13 cellular contexts compared by ENCODE assay signal in the genomic region with DNA sequence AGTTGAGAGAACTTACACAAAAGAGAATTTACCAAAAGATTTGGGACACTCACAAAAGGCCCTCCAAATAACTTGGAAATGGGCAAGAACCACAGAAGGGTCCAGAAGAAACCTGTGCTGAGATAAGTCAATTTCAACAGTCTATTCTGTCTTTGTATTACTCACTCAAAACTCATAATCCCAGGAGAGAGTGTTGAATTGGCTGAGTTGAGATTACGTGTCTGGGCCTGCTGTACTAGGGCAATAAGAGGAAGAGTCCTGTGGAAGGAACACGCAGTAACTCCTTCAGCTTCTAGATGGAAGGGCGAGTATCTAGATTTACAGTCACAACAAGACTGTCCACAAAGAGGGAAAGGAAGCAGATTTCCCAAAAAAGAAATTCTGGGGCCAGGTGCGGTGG.
"Had no signal": no experiment of that assay in that cellular context is flagged by ENCODE, and none has a peak within 500 bp of the region (broad histone marks: within the 10 kb centered on the region; RNA-seq: fewer than 3 reads in every experiment).

No MANE protein-coding gene starts in this region.

- DNase-seq: activated CD4-positive, alpha-beta T cell treated with anti-CD3 and anti-CD28 coated beads for 4 hours; activated CD8-positive, alpha-beta memory T cell treated with anti-CD3 and anti-CD28 coated beads, Interleukin-2, amount 50 U/mL, for 48 hours; activated CD8-positive, alpha-beta T cell treated with anti-CD3 and anti-CD28 coated beads for 36 hours; activated naive CD8-positive, alpha-beta T cell treated with anti-CD3 and anti-CD28 coated beads, Interleukin-2, amount 10 ng/mL, durations not matched to agents 7 days and 5 days; foreskin fibroblast; left lung; mesendoderm; occipital lobe; stimulated activated CD4-positive, alpha-beta T cell treated with anti-CD3 and anti-CD28 coated beads, Interleukin-2, amount 100 ng/mL, for 48 hours; stimulated activated naive CD8-positive, alpha-beta T cell treated with anti-CD3 and anti-CD28 coated beads, Interleukin-15, Interleukin-2, amounts not matched to agents 100 U/mL and 50 U/mL, for 24 hours; T-cell; uterus had no signal

- H3K9me3 ChIP-seq: left lung, prostate gland, uterus had no signal

- H3K4me3 ChIP-seq: left lung, prostate gland, uterus had no signal

- ATAC-seq: activated CD8-positive, alpha-beta T cell treated with anti-CD3 and anti-CD28 coated beads for 36 hours; left lung; stimulated activated naive CD8-positive, alpha-beta T cell treated with anti-CD3 and anti-CD28 coated beads, Interleukin-15, Interleukin-2, amounts not matched to agents 100 U/mL and 50 U/mL, for 24 hours; T-cell had no signal

- H3K4me1 ChIP-seq: left lung, prostate gland, uterus had no signal

- H3K36me3 ChIP-seq: left lung, prostate gland, uterus had no signal

- H3K27ac ChIP-seq: left lung, prostate gland, uterus had no signal

- H3K27me3 ChIP-seq: left lung, uterus had no signal
